ENCODE assay signal across 30 cellular contexts in the genomic region with DNA sequence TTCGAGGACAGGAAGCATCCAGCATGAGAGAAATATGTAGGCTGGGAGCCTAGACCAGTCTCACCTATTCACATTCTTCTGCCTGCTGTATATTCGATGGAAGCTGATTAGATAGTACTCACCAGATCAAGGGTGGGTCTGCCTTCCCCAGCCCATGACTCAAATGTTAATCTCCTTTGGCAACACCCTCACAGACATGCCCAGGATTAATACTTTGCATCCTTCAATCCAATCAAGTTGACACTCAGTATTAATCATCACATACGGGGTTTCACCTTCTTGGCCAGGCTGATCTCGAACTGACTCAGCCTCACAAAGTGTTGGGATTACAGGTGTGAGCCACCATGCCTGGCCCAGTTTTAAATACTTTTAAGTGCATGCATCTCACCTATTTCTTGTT. TPM values are rescaled to one million over a fixed set of nuclear protein-coding genes. Genes with fewer than 3 reads are reported as not detected.
A peak's percentile ranks its signal among the peaks of the same experiment; 100 is the strongest.
DNase-seq lines count a peak whose midpoint lies in the region; ATAC-seq and TF ChIP-seq lines count a peak whose summit lies in the region.
"Had no signal": no experiment of that assay in that cellular context is flagged by ENCODE, and none has a peak within 500 bp of the region (broad histone marks: within the 10 kb centered on the region; RNA-seq: fewer than 3 reads in every experiment).

No MANE protein-coding gene starts in this region.

- no peak for TF ChIP-seq CTCF in retinal pigment epithelial cell (conservative IDR thresholded peaks at IDR 0.05; ENCODE audit: low read depth, low read length)

- no peaks in the 10 kb centered on the region for H3K4me1 Mint-ChIP-seq in activated naive CD4-positive, alpha-beta T cell treated with anti-CD3 and anti-CD28 coated beads, Interleukin-2, amount 10 ng/mL, durations not matched to agents 7 days and 5 days
- H3K4me1 Mint-ChIP-seq in activated T-helper 17 cell treated with anti-CD3 and anti-CD28 coated beads, Interleukin-2, amount 50 U/mL, for 72 hours = no peaks in the 10 kb centered on the region
- H3K4me1 Mint-ChIP-seq: naive thymus-derived CD8-positive, alpha-beta T cell had no signal

- H3K27ac Mint-ChIP-seq in activated naive CD4-positive, alpha-beta T cell treated with anti-CD3 and anti-CD28 coated beads, Interleukin-2, amount 50 U/mL, for 72 hours = no peak overlapping the region
- H3K27ac Mint-ChIP-seq in activated naive CD4-positive, alpha-beta T cell treated with anti-CD3 and anti-CD28 coated beads, Interleukin-2, amount 10 ng/mL, durations not matched to agents 7 days and 5 days = no peak overlapping the region
- H3K27ac Mint-ChIP-seq in activated T-helper 17 cell treated with anti-CD3 and anti-CD28 coated beads, Interleukin-2, amount 50 U/mL, for 72 hours = no peak overlapping the region
- H3K27ac Mint-ChIP-seq: naive thymus-derived CD8-positive, alpha-beta T cell; T-helper 1 cell treated with Interleukin-12 subunit alpha and Interleukin-12 subunit beta and Interleukin-4 antibody, amounts not matched to agents 30 μg/mL and 1 μg/mL, for 36 hours had no signal

- peaks cover 9% of the 10 kb centered on the region for H3K27me3 Mint-ChIP-seq in activated naive CD4-positive, alpha-beta T cell treated with anti-CD3 and anti-CD28 coated beads, Interleukin-2, amount 10 ng/mL, durations not matched to agents 7 days and 5 days
- H3K27me3 Mint-ChIP-seq in activated T-helper 17 cell treated with anti-CD3 and anti-CD28 coated beads, Interleukin-2, amount 50 U/mL, for 72 hours = peaks cover 4% of the 10 kb centered on the region

- H3K9me3 Mint-ChIP-seq in activated naive CD4-positive, alpha-beta T cell treated with anti-CD3 and anti-CD28 coated beads, Interleukin-2, amount 50 U/mL, for 72 hours = no peaks in the 10 kb centered on the region
- H3K9me3 Mint-ChIP-seq in activated naive CD4-positive, alpha-beta T cell treated with anti-CD3 and anti-CD28 coated beads, Interleukin-2, amount 10 ng/mL, durations not matched to agents 7 days and 5 days = no peaks in the 10 kb centered on the region
- no peaks in the 10 kb centered on the region for H3K9me3 Mint-ChIP-seq in activated T-helper 17 cell treated with anti-CD3 and anti-CD28 coated beads, Interleukin-2, amount 50 U/mL, for 72 hours
- H3K9me3 Mint-ChIP-seq: naive thymus-derived CD8-positive, alpha-beta T cell; T-helper 1 cell treated with Interleukin-12 subunit alpha and Interleukin-12 subunit beta and Interleukin-4 antibody, amounts not matched to agents 30 μg/mL and 1 μg/mL, for 36 hours had no signal

- CTCF ChIA-PET in activated naive CD4-positive, alpha-beta T cell treated with anti-CD3 and anti-CD28 coated beads, Interleukin-2, amount 10 ng/mL, durations not matched to agents 7 days and 5 days (lab: Charles Lee) = no interaction called here

- no peaks in the 10 kb centered on the region for H3K36me3 Mint-ChIP-seq in activated naive CD4-positive, alpha-beta T cell treated with anti-CD3 and anti-CD28 coated beads, Interleukin-2, amount 50 U/mL, for 72 hours
- no peaks in the 10 kb centered on the region for H3K36me3 Mint-ChIP-seq in activated naive CD4-positive, alpha-beta T cell treated with anti-CD3 and anti-CD28 coated beads, Interleukin-2, amount 10 ng/mL, durations not matched to agents 7 days and 5 days
- no peaks in the 10 kb centered on the region for H3K36me3 Mint-ChIP-seq in activated T-helper 17 cell treated with anti-CD3 and anti-CD28 coated beads, Interleukin-2, amount 50 U/mL, for 72 hours (ENCODE audit: low read depth)
- H3K36me3 Mint-ChIP-seq: naive thymus-derived CD8-positive, alpha-beta T cell had no signal

- ATAC-seq in activated naive CD4-positive, alpha-beta T cell treated with anti-CD3 and anti-CD28 coated beads, Interleukin-2, amount 50 U/mL, for 72 hours = peak; percentile 91 to 99
- ATAC-seq in activated T-helper 17 cell treated with anti-CD3 and anti-CD28 coated beads, Interleukin-2, amount 50 U/mL, for 72 hours (replicated peaks) = peak; percentile 99
- ATAC-seq: K562; naive thymus-derived CD8-positive, alpha-beta T cell had no signal

- H3K4me3 Mint-ChIP-seq in activated naive CD4-positive, alpha-beta T cell treated with anti-CD3 and anti-CD28 coated beads, Interleukin-2, amount 10 ng/mL, durations not matched to agents 7 days and 5 days = no peak overlapping the region
- no peak overlapping the region for H3K4me3 Mint-ChIP-seq in activated T-helper 17 cell treated with anti-CD3 and anti-CD28 coated beads, Interleukin-2, amount 50 U/mL, for 72 hours
- H3K4me3 Mint-ChIP-seq: naive thymus-derived CD8-positive, alpha-beta T cell; T-helper 1 cell treated with Interleukin-12 subunit alpha and Interleukin-12 subunit beta and Interleukin-4 antibody, amounts not matched to agents 30 μg/mL and 1 μg/mL, for 36 hours had no signal

- intact Hi-C loops in head of caudate nucleus (cut with DNase I) = no loop called here

- H3K4me3 ChIP-seq in retinal pigment epithelial cell (ENCODE audit: low read length) = no peak overlapping the region
- H3K4me3 ChIP-seq: HAP-1, K562, SK-N-MC, suprapubic skin, uterus had no signal

- no peak for DNase-seq in activated naive CD4-positive, alpha-beta T cell treated with anti-CD3 and anti-CD28 coated beads, Interleukin-2, amount 50 U/mL, for 72 hours (ENCODE audit: low spot score in 2 of 2)
- no peak for DNase-seq in activated naive CD4-positive, alpha-beta T cell treated with anti-CD3 and anti-CD28 coated beads, Interleukin-2, amount 10 ng/mL, durations not matched to agents 7 days and 5 days
- DNase-seq in NCI-H226 (peak; percentile 28), retinal pigment epithelial cell (ENCODE audit: low read depth) (peak; percentile 58), NCI-H510A (lab: John Stamatoyannopoulos, UW) (no peak), head of caudate nucleus (no peak)
- DNase-seq: activated CD8-positive, alpha-beta memory T cell treated with anti-CD3 and anti-CD28 coated beads, Interleukin-2, amount 50 U/mL, for 48 hours; activated gamma-delta T cell treated with Interleukin-2 at 50 U/mL for 16 hours; amniotic stem cell; brain microvascular endothelial cell; DMS79; GF-D8; kidney; MM.1S; naive thymus-derived CD8-positive, alpha-beta T cell; NCI-H1417; NCI-H2029 treated with DMSO at 0.1 percent for 48 hours; NCI-H774; RPMI8226; uterus had no signal

RNA-seq across cellular contexts. Expression of a gene that starts 30.5 kb away (rescaled TPM):
- total RNA-seq in activated naive CD4-positive, alpha-beta T cell treated with anti-CD3 and anti-CD28 coated beads, Interleukin-2, amount 50 U/mL, for 72 hours = not detected
- total RNA-seq in activated T-helper 17 cell treated with anti-CD3 and anti-CD28 coated beads, Interleukin-2, amount 50 U/mL, for 72 hours = not detected
- total RNA-seq: endothelial cell of umbilical vein; HT-29; K562; kidney; lower leg skin; naive thymus-derived CD8-positive, alpha-beta T cell; skeletal muscle tissue; suprapubic skin; uterus had no signal

RNA-seq across cellular contexts. Expression of a gene that starts 51.7 kb away (rescaled TPM):
- not detected for total RNA-seq in activated naive CD4-positive, alpha-beta T cell treated with anti-CD3 and anti-CD28 coated beads, Interleukin-2, amount 50 U/mL, for 72 hours
- total RNA-seq in activated T-helper 17 cell treated with anti-CD3 and anti-CD28 coated beads, Interleukin-2, amount 50 U/mL, for 72 hours = not detected
- total RNA-seq: HT-29; naive thymus-derived CD8-positive, alpha-beta T cell had no signal

Comparison
In these comparisons a context has a peak if more than half of its experiments do, and no peak if none do; other contexts are left out.
1. DNase-seq: peak in NCI-H226 (single experiment) and retinal pigment epithelial cell (single experiment); none in activated naive CD4-positive, alpha-beta T cell treated with anti-CD3 and anti-CD28 coated beads, Interleukin-2, amount 50 U/mL, for 72 hours (0 of 2), activated naive CD4-positive, alpha-beta T cell treated with anti-CD3 and anti-CD28 coated beads, Interleukin-2, amount 10 ng/mL, durations not matched to agents 7 days and 5 days (single experiment), NCI-H510A (single experiment) and head of caudate nucleus (0 of 42).